ENCODE assay signal across 17 cellular contexts in the genomic region with DNA sequence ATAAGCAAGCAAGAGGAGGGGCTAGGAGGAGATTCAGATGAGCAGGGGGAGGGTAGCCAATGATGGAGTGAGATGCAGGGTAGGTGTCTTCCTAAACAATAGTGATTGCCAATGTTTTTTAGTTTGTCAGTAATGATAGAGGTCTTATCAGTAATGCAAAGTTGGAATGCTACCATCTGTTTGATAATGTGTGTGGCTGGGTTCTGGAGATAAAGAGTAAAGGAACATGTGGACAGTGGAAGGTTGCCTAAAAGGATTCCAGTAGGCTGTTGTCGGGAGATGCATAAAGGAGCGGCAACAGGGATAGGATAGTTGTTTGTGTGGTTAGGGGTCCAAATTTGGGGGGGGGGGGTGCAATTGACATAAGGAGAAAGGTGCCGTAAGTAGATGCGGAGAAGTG. TPM values are rescaled to one million over a fixed set of nuclear protein-coding genes. Genes with fewer than 3 reads are reported as not detected.
"Had no signal": no experiment of that assay in that cellular context is flagged by ENCODE, and none has a peak within 500 bp of the region (broad histone marks: within the 10 kb centered on the region; RNA-seq: fewer than 3 reads in every experiment).

No MANE protein-coding gene starts in this region.

- H3K27ac Mint-ChIP-seq: activated B cell treated with CpG ODN at 0.5 μM for 24 hours, mesothelial cell of epicardium had no signal

- H3K36me3 Mint-ChIP-seq: mesothelial cell of epicardium had no signal

- H3K27me3 Mint-ChIP-seq: activated B cell treated with CpG ODN at 0.5 μM for 24 hours, T-cell had no signal

- H3K4me3 Mint-ChIP-seq: activated B cell treated with CpG ODN at 0.5 μM for 24 hours, mesothelial cell of epicardium, T-cell had no signal

- H3K27ac ChIP-seq: body of pancreas, coronary artery, gastrocnemius medialis, parathyroid adenoma, SK-N-MC, thyroid gland had no signal

- H3K4me3 ChIP-seq: body of pancreas, coronary artery, gastrocnemius medialis, SK-N-MC, thyroid gland had no signal

- DNase-seq: activated B cell treated with CpG ODN at 0.5 μM for 24 hours; activated effector memory CD4-positive, alpha-beta T cell treated with anti-CD3 and anti-CD28 coated beads, Interleukin-2, amount 50 U/mL, for 16 hours; amniotic stem cell; body of pancreas; central memory CD4-positive, alpha-beta T cell; effector CD4-positive, alpha-beta T cell; gastrocnemius medialis; retina; stimulated activated CD4-positive, alpha-beta T cell treated with anti-CD3 and anti-CD28 coated beads, Interleukin-15, amount 100 ng/mL, for 24 hours; stimulated activated CD4-positive, alpha-beta T cell treated with anti-CD3 and anti-CD28 coated beads, Interleukin-4, amount 100 ng/mL, for 24 hours; T-cell; thyroid gland had no signal

- ATAC-seq: body of pancreas, gastrocnemius medialis, T-cell had no signal

- H3K4me1 Mint-ChIP-seq: mesothelial cell of epicardium had no signal

RNA-seq across cellular contexts. Expression of a gene that starts 52.5 kb away (rescaled TPM):
- total RNA-seq: body of pancreas, myocyte had no signal
